8 cellular contexts compared by ENCODE assay signal in genomic region chr1:204494281-204495077, GRCh38. TPM values are rescaled to one million over a fixed set of nuclear protein-coding genes. Genes with fewer than 3 reads are reported as not detected.
DNase-seq lines count a peak whose midpoint lies in the region; ATAC-seq and TF ChIP-seq lines count a peak whose summit lies in the region.

Gene PIK3C2B (minus strand): TSS chr1:204494805. CDS start chr1:204469802, 25,003 bp downstream.

- intact Hi-C loops in colonic mucosa (cut with DNase I): no loop called here

- H3K4me3 ChIP-seq in colonic mucosa: peak within 1 kb of the TSS; percentile 96

- peak; percentile 82 for TF ChIP-seq POLR2A in GM19099 (IDR thresholded peaks at IDR 0.05; ENCODE audit: extremely low read depth, insufficient read length, low read depth)

- no peaks in the 10 kb centered on the region for H3K4me1 ChIP-seq in colonic mucosa

- no peaks in the 10 kb centered on the region for H3K27me3 ChIP-seq in colonic mucosa

- peak in 12 of 14 donors; percentile 58 to 92 (median 78) for DNase-seq in C1 segment of cervical spinal cord (lab: John Stamatoyannopoulos, UW)
- DNase-seq in NCI-H446 treated with DMSO at 0.1 percent for 48 hours (lab: John Stamatoyannopoulos, UW): peak; percentile 26
- peak; percentile 66 for DNase-seq in activated CD4-positive, alpha-beta T cell treated with anti-CD3 and anti-CD28 coated beads for 4 hours
- peak; percentile 82 for DNase-seq in colonic mucosa
- DNase-seq in left kidney (ENCODE audit: low read depth, low spot score): peak; percentile 96
- DNase-seq in stimulated activated CD4-positive, alpha-beta T cell treated with anti-CD3 and anti-CD28 coated beads, Interleukin-2, amount 100 ng/mL, for 4 hours (ENCODE audit: low read depth): peak; percentile 59

- TF ChIP-seq CTCF in colonic mucosa (IDR thresholded peaks at IDR 0.05): peak; percentile 29

- peak; percentile 87 for ATAC-seq in HG03354 (IDR thresholded peaks at IDR 0.05; ENCODE audit: poor library complexity, severe bottlenecking, unreplicated experiment)

- H3K27ac ChIP-seq in colonic mucosa: peak within 1 kb of the TSS; percentile 99

- no peaks in the 10 kb centered on the region for H3K36me3 ChIP-seq in colonic mucosa

- no peaks in the 10 kb centered on the region for H3K9me3 ChIP-seq in colonic mucosa

- H3K9ac ChIP-seq in colonic mucosa (ENCODE audit: low read depth in 2 of 2, low read length in 2 of 2): peak within 1 kb of the TSS; percentile 98 to 99

RNA-seq across cellular contexts. Expression of gene PIK3C2B, which starts in this region (rescaled TPM):
- 10 to 100 TPM; 67.6 to 85.5 TPM for total RNA-seq in colonic mucosa

Comparison
In these comparisons a context has a peak if more than half of its experiments do, and no peak if none do; other contexts are left out.
1. Peak in every context shown above with its lines: DNase-seq, ATAC-seq, H3K4me3 ChIP-seq and H3K27ac ChIP-seq.
2. DNase-seq: peak in every context shown above with its lines; median percentile 96 in left kidney; 82 in colonic mucosa; 78 in C1 segment of cervical spinal cord; 66 in activated CD4-positive, alpha-beta T cell treated with anti-CD3 and anti-CD28 coated beads for 4 hours; 59 in stimulated activated CD4-positive, alpha-beta T cell treated with anti-CD3 and anti-CD28 coated beads, Interleukin-2, amount 100 ng/mL, for 4 hours; 26 in NCI-H446 treated with DMSO at 0.1 percent for 48 hours.